In the genomic region with DNA sequence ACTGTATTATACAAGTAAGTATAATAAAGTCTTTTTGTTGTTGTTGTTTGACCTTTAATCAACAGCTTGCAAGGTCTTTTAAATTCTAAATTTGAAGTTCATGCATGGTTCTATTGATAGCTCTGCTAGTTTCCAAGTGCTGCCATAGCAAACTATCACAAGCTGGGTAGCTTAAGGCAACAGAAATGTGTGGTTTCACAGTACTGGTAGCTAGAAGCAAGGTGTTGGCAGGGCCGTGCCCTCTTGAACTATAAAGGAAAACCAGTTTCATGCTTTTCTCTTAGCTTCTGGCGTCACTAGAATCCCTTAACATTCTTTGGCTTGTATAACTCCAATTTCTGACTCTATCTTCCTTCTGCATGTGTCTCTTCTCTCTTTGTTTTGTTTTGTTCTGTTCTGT, we compare ENCODE assay signal across 22 cellular contexts.
"Had no signal": no experiment of that assay in that cellular context is flagged by ENCODE, and none has a peak within 500 bp of the region (broad histone marks: within the 10 kb centered on the region; RNA-seq: fewer than 3 reads in every experiment).

No MANE protein-coding gene starts in this region.

- H3K27ac ChIP-seq: left ventricle myocardium inferior, ovary, prostate gland, skin epidermis, stomach, testis, tibial artery, upper lobe of right lung had no signal

- H3K4me3 ChIP-seq: left ventricle myocardium inferior, lung, ovary, prostate gland, skin epidermis, stomach, testis, tibial artery, upper lobe of right lung had no signal

- DNase-seq: hypothalamus; islet precursor cell; left ventricle myocardium inferior; mesendoderm; naive thymus-derived CD4-positive, alpha-beta T cell; ovary; retina; right cardiac atrium; stimulated activated CD4-positive, alpha-beta T cell treated with anti-CD3 and anti-CD28 coated beads, Interleukin-12 subunit alpha, Interleukin-12 subunit beta, amount 100 ng/mL, for 4 hours; stimulated activated CD4-positive, alpha-beta T cell treated with anti-CD3 and anti-CD28 coated beads, Interleukin-15, amount 100 ng/mL, for 24 hours; stimulated activated CD4-positive, alpha-beta T cell treated with anti-CD3 and anti-CD28 coated beads, Interleukin-2, amount 100 ng/mL, for 24 hours; stimulated activated CD4-positive, alpha-beta T cell treated with anti-CD3 and anti-CD28 coated beads, Interleukin-4, amount 100 ng/mL, for 1 hour; stimulated activated naive B cell treated with anti-CD40 and anti-IgM and Interleukin-4, amounts not matched to agents 10 μg/mL and 1 μg/mL and 100 μg/mL, for 72 hours; stimulated activated naive CD8-positive, alpha-beta T cell treated with anti-CD3 and anti-CD28 coated beads, Interleukin-15, Interleukin-2, amounts not matched to agents 100 U/mL and 50 U/mL, for 24 hours; stomach; testis; tibial artery; trophoblast cell; upper lobe of right lung had no signal

- H3K4me1 ChIP-seq: left ventricle myocardium inferior, prostate gland, stomach, testis, tibial artery, upper lobe of right lung had no signal

- H3K27me3 ChIP-seq: ovary, stomach, testis, tibial artery, upper lobe of right lung had no signal

- H3K9me3 ChIP-seq: ovary, prostate gland, testis, upper lobe of right lung had no signal

- H3K36me3 ChIP-seq: left ventricle myocardium inferior, ovary, prostate gland, stomach, tibial artery, upper lobe of right lung had no signal
